Comparison of ENCODE assay signal across 10 cellular contexts in the genomic region with DNA sequence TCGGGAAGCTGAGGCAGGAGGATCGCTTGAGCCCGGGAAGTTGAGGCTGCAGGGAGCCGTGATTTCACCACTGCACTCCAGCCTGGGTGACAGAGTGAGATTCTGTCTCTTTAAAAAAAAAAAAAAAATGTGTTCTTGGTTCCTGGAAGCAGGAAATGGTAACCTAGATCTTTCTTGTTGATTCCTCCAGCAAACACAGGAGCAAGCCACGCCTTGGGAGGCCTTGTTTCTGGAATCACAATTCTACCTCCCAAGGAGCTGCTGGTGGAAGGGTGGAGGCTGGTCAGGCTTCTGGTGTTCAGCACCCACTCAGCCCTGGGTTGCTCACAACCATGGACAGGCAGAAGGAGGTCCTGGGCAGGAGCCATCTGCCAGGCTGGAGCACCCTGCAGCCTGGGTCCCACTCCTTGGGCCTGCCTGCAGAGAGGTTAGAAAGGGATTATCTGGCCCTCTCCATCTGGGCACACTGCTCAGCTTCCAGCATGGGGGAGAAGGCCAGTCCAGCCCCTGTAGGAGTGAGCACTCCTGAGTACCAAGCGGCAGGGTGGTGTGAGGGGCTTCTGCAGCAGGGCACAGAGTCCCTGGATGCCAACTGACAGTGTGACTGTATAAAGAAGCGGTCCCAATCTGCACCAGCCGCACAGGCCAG.
DNase-seq lines count a peak whose midpoint lies in the region; ATAC-seq and TF ChIP-seq lines count a peak whose summit lies in the region.
"Had no signal": no experiment of that assay in that cellular context is flagged by ENCODE, and none has a peak within 500 bp of the region (broad histone marks: within the 10 kb centered on the region; RNA-seq: fewer than 3 reads in every experiment).

No MANE protein-coding gene starts in this region.

- ATAC-seq in HG02852 (IDR thresholded peaks at IDR 0.05; ENCODE audit: unreplicated experiment) (no peak), GM19455 (IDR thresholded peaks at IDR 0.05; ENCODE audit: unreplicated experiment) (no peak), left lobe of liver (no peak)

- peak; percentile 49 for DNase-seq in AG10803 (ENCODE audit: low read depth)
- peak; percentile 94 for DNase-seq in M059J (ENCODE audit: low read depth)
- DNase-seq in GM19238 (ENCODE audit: insufficient read length, low spot score): no peak
- no peak for DNase-seq in left lobe of liver (ENCODE audit: low spot score)
- DNase-seq: activated naive CD4-positive, alpha-beta T cell treated with anti-CD3 and anti-CD28 coated beads, Interleukin-2, amount 10 ng/mL, durations not matched to agents 7 days and 5 days; T-helper 1 cell had no signal

- H3K36me3 ChIP-seq in mucosa of rectum (ENCODE audit: control insufficient read depth in 2 of 2, insufficient read depth in 2 of 2, low read length in 2 of 2): peaks cover 4 to 8% of the 10 kb centered on the region in 2 donors

- no peak overlapping the region for H3K4me3 ChIP-seq in AG10803 (ENCODE audit: low read length)
- peak overlapping the region in 1 of 2 donors; percentile 18 for H3K4me3 ChIP-seq in mucosa of rectum (ENCODE audit: low read length in 2 of 2)

- H3K27me3 ChIP-seq in mucosa of rectum (ENCODE audit: control insufficient read depth in 2 of 2, insufficient read depth in 2 of 2, low read length in 2 of 2): no peaks in the 10 kb centered on the region

- peaks cover 45 to 51% of the 10 kb centered on the region in 2 donors for H3K4me1 ChIP-seq in mucosa of rectum (ENCODE audit: control insufficient read depth in 2 of 2, insufficient read depth in 2 of 2, low read length in 2 of 2)

- peak overlapping the region; percentile 81 for H3K27ac ChIP-seq in cingulate gyrus (ENCODE audit: low read depth, low read length)
- H3K27ac ChIP-seq in mucosa of rectum (ENCODE audit: low read depth in 2 of 2, low read length in 2 of 2): peak overlapping the region; percentile 81 to 85

- H3K9me3 ChIP-seq in mucosa of rectum (ENCODE audit: control insufficient read depth in 2 of 2, low read length in 2 of 2): no peaks in the 10 kb centered on the region

- peak overlapping the region; percentile 44 to 63 for H3K9ac ChIP-seq in mucosa of rectum (ENCODE audit: low read depth in 1 of 2, low read length in 2 of 2)

- TF ChIP-seq CTCF in AG10803 (conservative IDR thresholded peaks at IDR 0.05; ENCODE audit: low read length): no peak

Comparison
In these comparisons a context has a peak if more than half of its experiments do, and no peak if none do; other contexts are left out.
1. DNase-seq: peak in AG10803 (single experiment) and M059J (single experiment); none in GM19238 (single experiment) and left lobe of liver (single experiment).